In genomic region chr17:43434902-43435319, GRCh38 we compare ENCODE assay signal across 22 cellular contexts. TPM values are rescaled to one million over a fixed set of nuclear protein-coding genes. Genes with fewer than 3 reads are reported as not detected.
A peak's percentile ranks its signal among the peaks of the same experiment; 100 is the strongest.
DNase-seq lines count a peak whose midpoint lies in the region; ATAC-seq and TF ChIP-seq lines count a peak whose summit lies in the region.
"Had no signal": no experiment of that assay in that cellular context is flagged by ENCODE, and none has a peak within 500 bp of the region (broad histone marks: within the 10 kb centered on the region; RNA-seq: fewer than 3 reads in every experiment).

No MANE protein-coding gene starts in this region.

- H3K4me3 Mint-ChIP-seq in natural killer cell, result no peak overlapping the region
- H3K4me3 Mint-ChIP-seq: B cell, H9, neural progenitor cell had no signal

- no peak for TF ChIP-seq POLR2A in stomach (IDR thresholded peaks at IDR 0.05)

- no peak for ATAC-seq in natural killer cell
- ATAC-seq: left lung, mucosa of descending colon had no signal

- peaks cover 0 to 4% (median 0%) of the 10 kb centered on the region in 3 donors for H3K27me3 ChIP-seq in stomach
- H3K27me3 ChIP-seq: left lung, neural progenitor cell had no signal

- H3K27me3 Mint-ChIP-seq in natural killer cell (ENCODE audit: low read depth in 2 of 2), result peaks cover 18 to 21% of the 10 kb centered on the region in 2 donors

- TF ChIP-seq EP300 in stomach (IDR thresholded peaks at IDR 0.05), result no peak

- intact Hi-C loops in stomach (cut with DNase I; ENCODE audit: low total_unique reads) (no loop called here), natural killer cell (cut with micrococcal nuclease) (no loop called here)

- no peak for TF ChIP-seq CTCF in stomach (IDR thresholded peaks at IDR 0.05)
- TF ChIP-seq CTCF in natural killer cell (IDR thresholded peaks at IDR 0.05), result no peak

- H3K9me3 ChIP-seq in stomach, result no peaks in the 10 kb centered on the region
- H3K9me3 ChIP-seq: left lung, mucosa of descending colon, SJCRH30 had no signal

- H3K4me3 ChIP-seq in stomach, result no peak overlapping the region
- H3K4me3 ChIP-seq: left lung, mucosa of descending colon, neural progenitor cell, SJCRH30 had no signal

- H3K9me3 Mint-ChIP-seq in natural killer cell, result no peaks in the 10 kb centered on the region
- H3K9me3 Mint-ChIP-seq: H9, neural progenitor cell had no signal

- H3K27ac Mint-ChIP-seq in natural killer cell, result no peak overlapping the region
- H3K27ac Mint-ChIP-seq: B cell, H9, neural progenitor cell had no signal

- no peaks in the 10 kb centered on the region for H3K4me1 Mint-ChIP-seq in natural killer cell

- no peaks in the 10 kb centered on the region for H3K36me3 Mint-ChIP-seq in natural killer cell
- H3K36me3 Mint-ChIP-seq: neural progenitor cell had no signal

- no peaks in the 10 kb centered on the region for H3K36me3 ChIP-seq in stomach
- H3K36me3 ChIP-seq: left lung, neural progenitor cell, SJCRH30 had no signal

- 60 to 84% (median 72%) methylated on average over 4 of the region's 4 CpGs for WGBS in stomach, 5 donors

- H3K4me1 ChIP-seq in stomach, result peaks cover 0 to 20% (median 17%) of the 10 kb centered on the region in 4 donors
- H3K4me1 ChIP-seq: SJCRH30 had no signal

- H3K27ac ChIP-seq in stomach, result no peak overlapping the region
- H3K27ac ChIP-seq: left lung, neural progenitor cell, SJCRH30, VCaP had no signal

- DNase-seq in LoVo (ENCODE audit: low spot score), result peak; percentile 7
- DNase-seq in SW480 (ENCODE audit: low spot score), result peak; percentile 97
- peak; percentile 95 for DNase-seq in glomerular visceral epithelial cell (ENCODE audit: extremely low spot score)
- DNase-seq in renal cortical epithelial cell (ENCODE audit: low read depth), result peak; percentile 99
- no peak for DNase-seq in stomach
- no peak for DNase-seq in activated CD4-positive, alpha-beta T cell treated with anti-CD3 and anti-CD28 coated beads for 4 hours
- no peak for DNase-seq in natural killer cell
- no peak for DNase-seq in midbrain (lab: John Stamatoyannopoulos, UW)
- DNase-seq: activated CD4-positive, alpha-beta T cell treated with anti-CD3 and anti-CD28 coated beads, Interleukin-2, amount 50 U/mL, for 48 hours; activated gamma-delta T cell treated with Interleukin-2 at 50 U/mL for 16 hours; amniotic stem cell; Calu3; cerebellar nuclear complex; H9; left lung; mucosa of descending colon; SJCRH30; stimulated activated CD4-positive, alpha-beta T cell treated with anti-CD3 and anti-CD28 coated beads, Interleukin-12 subunit alpha, Interleukin-12 subunit beta, amount 100 ng/mL, for 4 hours; T-helper 2 cell had no signal

RNA-seq across cellular contexts. Expression of gene ARL4D, which starts 36.1 kb away (rescaled TPM):
- total RNA-seq in renal cortical epithelial cell (17.2 and 26.5 TPM in 2 replicates), stomach (10 to 100 TPM in 2 of 5 donors, 1 to 10 TPM in 2, not detected in 1; 2.3 to 12.1 (median 10.5) TPM), natural killer cell (1 to 10 TPM; 4.1 to 6.9 (median 5.3) TPM)
- 10 to 100 TPM in 1 of 3 donors, 1 to 10 TPM in 2; 4.9 to 60.7 (median 6.9) TPM for polyA plus RNA-seq in stomach

RNA-seq across cellular contexts. Expression of gene DHX8, which starts 48.9 kb away (rescaled TPM):
- total RNA-seq in renal cortical epithelial cell (29.3 and 57.4 TPM in 2 replicates), stomach (100 to 1,000 TPM in 1 of 5 donors, 10 to 100 TPM in 3, 1 to 10 TPM in 1; 9.8 to 137 (median 28.6) TPM), natural killer cell (100 to 1,000 TPM in 2 of 3 donors, 10 to 100 TPM in 1; 88.3 to 106 (median 105) TPM)
- 10 to 100 TPM in 2 of 3 donors, 1 to 10 TPM in 1; 9.2 to 36.0 (median 13.8) TPM for polyA plus RNA-seq in stomach

Comparison
In these comparisons a context has a peak if more than half of its experiments do, and no peak if none do; other contexts are left out.
1. DNase-seq: peak in LoVo (single experiment), SW480 (single experiment), glomerular visceral epithelial cell (single experiment) and renal cortical epithelial cell (single experiment); none in stomach (single experiment), activated CD4-positive, alpha-beta T cell treated with anti-CD3 and anti-CD28 coated beads for 4 hours (0 of 2), natural killer cell (single experiment) and midbrain (single experiment).